In the genomic region with DNA sequence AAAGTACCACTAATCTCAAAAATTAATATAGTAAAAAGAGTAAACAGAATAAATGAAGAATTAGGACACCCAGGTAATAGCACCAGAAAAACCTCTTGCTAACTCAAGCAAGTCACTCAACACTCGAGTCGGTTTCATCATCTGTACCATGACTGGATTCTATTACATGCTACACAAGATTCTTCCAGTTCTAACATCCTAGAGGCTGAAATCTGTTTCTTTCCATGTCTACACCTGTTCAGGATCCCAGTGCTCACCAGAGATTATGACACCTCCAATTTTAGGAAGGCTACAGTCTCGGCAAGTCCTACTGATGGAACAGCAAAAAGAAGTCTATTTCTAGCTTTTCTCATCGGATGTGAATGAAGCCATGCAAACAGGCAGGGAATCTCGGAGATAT, we compare ENCODE assay signal across 20 cellular contexts.
DNase-seq lines count a peak whose midpoint lies in the region; ATAC-seq and TF ChIP-seq lines count a peak whose summit lies in the region.
"Had no signal": no experiment of that assay in that cellular context is flagged by ENCODE, and none has a peak within 500 bp of the region (broad histone marks: within the 10 kb centered on the region; RNA-seq: fewer than 3 reads in every experiment).

No MANE protein-coding gene starts in this region.

- no peaks in the 10 kb centered on the region for H4K20me1 ChIP-seq in mammary epithelial cell (ENCODE audit: insufficient read depth, low read length)
- H4K20me1 ChIP-seq: BLaER1 had no signal

- BruUV-seq in MCF 10A (replicated peaks; lab: Mats Ljungman, UMichigan) (no TSS peak), mammary epithelial cell (replicated peaks; lab: Mats Ljungman, UMichigan) (no TSS peak)

- no peak overlapping the region for H3K4me2 ChIP-seq in mammary epithelial cell (ENCODE audit: insufficient read depth, low read depth, low read length)
- H3K4me2 ChIP-seq: BLaER1 had no signal

- H3K9me3 Mint-ChIP-seq in MCF 10A (ENCODE audit: unreplicated experiment) = no peaks in the 10 kb centered on the region
- H3K9me3 Mint-ChIP-seq: CD8-positive, alpha-beta T cell had no signal

- H3K9me3 ChIP-seq in mammary epithelial cell (replicated peaks; ENCODE audit: insufficient read depth, low read length) (no peaks in the 10 kb centered on the region), psoas muscle (no peaks in the 10 kb centered on the region)
- H3K9me3 ChIP-seq: BLaER1, Caco-2 had no signal

- H3K79me2 ChIP-seq in mammary epithelial cell (ENCODE audit: insufficient read depth, low read length) = no peaks in the 10 kb centered on the region

- H3K27ac ChIP-seq in mammary epithelial cell (ENCODE audit: insufficient read depth, low read depth, low read length) = no peak overlapping the region
- H3K27ac ChIP-seq in psoas muscle = peak overlapping the region; percentile 41
- H3K27ac ChIP-seq: 22Rv1, BLaER1, C4-2B had no signal

- H3K4me3 ChIP-seq in mammary epithelial cell (replicated peaks in 1 of 3; ENCODE audit: insufficient read depth in 1 of 3, low read depth in 2 of 3, low read length in 3 of 3) = no peak overlapping the region
- no peak overlapping the region for H3K4me3 ChIP-seq in epithelial cell of esophagus (ENCODE audit: low read length)
- no peak overlapping the region for H3K4me3 ChIP-seq in psoas muscle
- H3K4me3 ChIP-seq: BLaER1, GM12878 had no signal

- no peak overlapping the region for H3K4me3 Mint-ChIP-seq in MCF 10A (ENCODE audit: unreplicated experiment)
- H3K4me3 Mint-ChIP-seq: B cell; CD4-positive, CD25-positive, alpha-beta regulatory T cell; CD8-positive, alpha-beta T cell had no signal

- H3K36me3 ChIP-seq in mammary epithelial cell (ENCODE audit: insufficient read depth, low read length) (no peaks in the 10 kb centered on the region), psoas muscle (ENCODE audit: insufficient read depth in 1 of 2, low read depth in 1 of 2) (no peaks in the 10 kb centered on the region)
- H3K36me3 ChIP-seq: BLaER1 had no signal

- no peak for TF ChIP-seq CTCF in MCF 10A (IDR thresholded peaks at IDR 0.05; ENCODE audit: unreplicated experiment)
- no peak for TF ChIP-seq CTCF in mammary epithelial cell (conservative IDR thresholded peaks at IDR 0.05 in 1 of 2, IDR thresholded peaks at IDR 0.05 in 1 of 2; ENCODE audit: extremely low read depth in 1 of 2, insufficient read depth in 1 of 2, low read depth in 1 of 2, low read length in 2 of 2)
- TF ChIP-seq CTCF in epithelial cell of esophagus (IDR thresholded peaks at IDR 0.05; ENCODE audit: insufficient read depth, low read depth, low read length, missing control alignments) = no peak
- TF ChIP-seq CTCF in psoas muscle (IDR thresholded peaks at IDR 0.05) = no peak

- no peaks in the 10 kb centered on the region for H3K27me3 Mint-ChIP-seq in MCF 10A (ENCODE audit: insufficient read depth, unreplicated experiment)
- H3K27me3 Mint-ChIP-seq: CD4-positive, CD25-positive, alpha-beta regulatory T cell had no signal

- WGBS in mammary epithelial cell (ENCODE audit: low coverage, missing lambda C conversion rate) = 99% methylated on average over 5 of the region's 5 CpGs
- 49 to 81% (median 51%) methylated on average over 5 of the region's 5 CpGs for WGBS in psoas muscle, 3 donors

- no peak overlapping the region for H3K9ac ChIP-seq in mammary epithelial cell (ENCODE audit: insufficient read depth, low read length)
- H3K9ac ChIP-seq: BLaER1 had no signal

- no peak overlapping the region for H2AFZ ChIP-seq in mammary epithelial cell (ENCODE audit: low read depth, low read length)

- in situ Hi-C loops in mammary epithelial cell (cut with MboI; ENCODE audit: low sequenced_read_pairs in 2 of 2) = no loop called here

- H3K4me1 ChIP-seq in mammary epithelial cell (ENCODE audit: insufficient read depth, low read length) = peaks cover 22% of the 10 kb centered on the region
- H3K4me1 ChIP-seq in psoas muscle = peaks cover 30% of the 10 kb centered on the region
- H3K4me1 ChIP-seq: BLaER1 had no signal

- POLR2A ChIA-PET in MCF 10A (lab: Yijun Ruan, JAX) = no interaction called here

- intact Hi-C loops in MCF 10A (cut with micrococcal nuclease) = no loop called here
- intact Hi-C loops in mammary epithelial cell (cut with micrococcal nuclease) = no loop called here
- intact Hi-C loops in psoas muscle (cut with DNase I) = no loop called here

- dilution Hi-C loops in mammary epithelial cell (cut with HindIII; ENCODE audit: low sequenced_read_pairs) = no loop called here

- DNase-seq in MCF 10A (ENCODE audit: unreplicated experiment) (peak; percentile 27), mammary epithelial cell (no peak), epithelial cell of esophagus (ENCODE audit: low read depth) (peak; percentile 46), psoas muscle (no peak), midbrain (lab: John Stamatoyannopoulos, UW) (no peak), NOMO-1 treated with DMSO at 0.1 percent for 48 hours (lab: John Stamatoyannopoulos, UW; ENCODE audit: unreplicated experiment) (no peak)
- DNase-seq: Caco-2; CD4-positive, CD25-positive, alpha-beta regulatory T cell; CD8-positive, alpha-beta T cell; DMS79; EL; GDM1; H7; HCEC 1CT had no signal

- no peaks in the 10 kb centered on the region for H3K36me3 Mint-ChIP-seq in MCF 10A (ENCODE audit: insufficient read depth, unreplicated experiment)
- H3K36me3 Mint-ChIP-seq: CD8-positive, alpha-beta T cell had no signal

- H3K4me1 Mint-ChIP-seq in MCF 10A (ENCODE audit: insufficient read depth, unreplicated experiment) = peaks cover 35% of the 10 kb centered on the region
- H3K4me1 Mint-ChIP-seq: B cell; CD4-positive, CD25-positive, alpha-beta regulatory T cell had no signal

- CTCF ChIA-PET in MCF 10A (lab: Yijun Ruan, JAX) = no interaction called here
- CTCF ChIA-PET in mammary epithelial cell (lab: Charles Lee; ENCODE audit: low non-redundant PET) = no interaction called here

- peak; percentile 45 to 62 (median 52) for ATAC-seq in psoas muscle
- no peak for ATAC-seq in GM21526 (IDR thresholded peaks at IDR 0.05; ENCODE audit: low FRiP score, unreplicated experiment)
- ATAC-seq: CD8-positive, alpha-beta T cell; GM12878 had no signal

- H3K27me3 ChIP-seq in mammary epithelial cell (ENCODE audit: insufficient read depth, low read length) (no peaks in the 10 kb centered on the region), psoas muscle (ENCODE audit: insufficient read depth in 3 of 3, low read length in 2 of 3) (no peaks in the 10 kb centered on the region)
- H3K27me3 ChIP-seq: BLaER1 had no signal

- H3K27ac Mint-ChIP-seq in MCF 10A (ENCODE audit: low read depth, unreplicated experiment) = no peak overlapping the region
- H3K27ac Mint-ChIP-seq: B cell; CD4-positive, CD25-positive, alpha-beta regulatory T cell; CD8-positive, alpha-beta T cell had no signal

Comparison
In these comparisons a context has a peak if more than half of its experiments do, and no peak if none do; other contexts are left out.
1. DNase-seq: peak in MCF 10A (single experiment) and epithelial cell of esophagus (single experiment); none in mammary epithelial cell (single experiment), psoas muscle (0 of 2), midbrain (single experiment) and NOMO-1 treated with DMSO at 0.1 percent for 48 hours (single experiment).